Comparison of ENCODE assay signal across 14 cellular contexts in the genomic region with DNA sequence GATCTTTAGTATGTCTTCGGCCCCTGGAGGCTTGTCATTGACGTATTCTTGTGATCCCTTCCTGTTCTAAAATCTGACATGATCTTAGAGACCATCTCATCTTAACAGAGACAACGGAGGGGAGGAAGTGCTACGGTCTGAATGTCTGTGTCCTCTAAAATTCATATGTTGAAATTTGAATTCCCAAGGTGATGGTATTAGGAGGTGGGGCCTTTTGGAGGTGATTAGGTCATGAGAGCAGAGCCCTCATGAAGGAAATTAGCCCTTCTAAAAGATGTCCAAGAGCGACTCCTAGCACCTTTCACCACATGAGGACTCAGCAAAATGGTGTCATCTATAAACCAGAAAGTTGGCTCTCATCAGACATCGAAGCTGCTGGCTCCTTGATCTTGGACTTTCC.
DNase-seq lines count a peak whose midpoint lies in the region; ATAC-seq, FAIRE-seq and TF ChIP-seq lines count a peak whose summit lies in the region.
"Had no signal": no experiment of that assay in that cellular context is flagged by ENCODE, and none has a peak within 500 bp of the region (broad histone marks: within the 10 kb centered on the region; RNA-seq: fewer than 3 reads in every experiment).

No MANE protein-coding gene starts in this region.

- peak in 2 of 4 donors; percentile 28 to 57 for ATAC-seq in heart left ventricle
- ATAC-seq in natural killer cell: no peak

- peak; percentile 56 for FAIRE-seq in GM18507 (lab: Jason Lieb, UNC)

- no peaks in the 10 kb centered on the region for H3K4me1 ChIP-seq in heart left ventricle
- no peaks in the 10 kb centered on the region for H3K4me1 ChIP-seq in right atrium auricular region
- H3K4me1 ChIP-seq in OCI-LY3 (ENCODE audit: low read length): no peaks in the 10 kb centered on the region
- H3K4me1 ChIP-seq in left ventricle myocardium inferior: no peaks in the 10 kb centered on the region
- no peaks in the 10 kb centered on the region for H3K4me1 ChIP-seq in SJCRH30

- no peaks in the 10 kb centered on the region for H3K4me1 Mint-ChIP-seq in mesothelial cell of epicardium
- no peaks in the 10 kb centered on the region for H3K4me1 Mint-ChIP-seq in natural killer cell

- no peak overlapping the region for H3K4me2 ChIP-seq in OCI-LY3 (ENCODE audit: low read length)
- H3K4me2 ChIP-seq: PC-9 had no signal

- DNase-seq in heart left ventricle (peak in 1 of 5 donors; percentile 11), right atrium auricular region (ENCODE audit: low spot score) (no peak), GM18507 (ENCODE audit: extremely low spot score, insufficient read length, low read depth) (no peak), left ventricle myocardium inferior (no peak), mesothelial cell of epicardium (ENCODE audit: low spot score in 2 of 2, unreplicated experiment in 2 of 2) (no peak), natural killer cell (no peak), SJCRH30 (no peak)
- DNase-seq: C1 segment of cervical spinal cord, DMS79, HCEC 1CT, NCI-H1105 treated with DMSO at 0.1 percent for 48 hours, NCI-H1694 treated with DMSO at 0.1 percent for 48 hours, PC-9 had no signal

- H3K27me3 Mint-ChIP-seq in mesothelial cell of epicardium (ENCODE audit: low read depth): no peaks in the 10 kb centered on the region
- peaks cover 2 to 9% of the 10 kb centered on the region in 2 donors for H3K27me3 Mint-ChIP-seq in natural killer cell (ENCODE audit: low read depth in 2 of 2)

- intact Hi-C loops in heart left ventricle (cut with DNase I) (no loop called here), left ventricle myocardium inferior (cut with micrococcal nuclease) (no loop called here), natural killer cell (cut with micrococcal nuclease) (no loop called here)

- H3K79me2 ChIP-seq in OCI-LY3 (ENCODE audit: low read length): no peaks in the 10 kb centered on the region

- H3K27ac Mint-ChIP-seq in mesothelial cell of epicardium (no peak overlapping the region), natural killer cell (no peak overlapping the region)

- WGBS in heart left ventricle, 4 donors: 44 to 62% (median 55%) methylated on average over 6 of the region's 6 CpGs

- peaks cover 0 to 13% (median 0%) of the 10 kb centered on the region in 12 donors for H3K9me3 ChIP-seq in heart left ventricle
- H3K9me3 ChIP-seq in right atrium auricular region: peaks cover 0 to 5% of the 10 kb centered on the region in 2 donors
- H3K9me3 ChIP-seq in OCI-LY3 (ENCODE audit: insufficient read depth, low read length): no peaks in the 10 kb centered on the region
- H3K9me3 ChIP-seq in left ventricle myocardium inferior (replicated peaks): peaks cover 15% of the 10 kb centered on the region
- no peaks in the 10 kb centered on the region for H3K9me3 ChIP-seq in SJCRH30 (replicated peaks)

- H3K9ac ChIP-seq in OCI-LY3 (ENCODE audit: low read length): no peak overlapping the region

- H3K4me3 Mint-ChIP-seq in mesothelial cell of epicardium: no peak overlapping the region
- no peak overlapping the region for H3K4me3 Mint-ChIP-seq in natural killer cell

- H3K27me3 ChIP-seq in heart left ventricle (no peaks in the 10 kb centered on the region), right atrium auricular region (no peaks in the 10 kb centered on the region), OCI-LY3 (ENCODE audit: low read depth, low read length) (no peaks in the 10 kb centered on the region), left ventricle myocardium inferior (ENCODE audit: low read depth) (no peaks in the 10 kb centered on the region), SJCRH30 (no peaks in the 10 kb centered on the region)

- H3K36me3 Mint-ChIP-seq in mesothelial cell of epicardium (no peaks in the 10 kb centered on the region), natural killer cell (no peaks in the 10 kb centered on the region)

- H3K4me3 ChIP-seq in heart left ventricle: peak overlapping the region in 1 of 12 donors; percentile 26
- H3K4me3 ChIP-seq in right atrium auricular region: no peak overlapping the region
- no peak overlapping the region for H3K4me3 ChIP-seq in OCI-LY3 (ENCODE audit: low read length)
- no peak overlapping the region for H3K4me3 ChIP-seq in left ventricle myocardium inferior
- H3K4me3 ChIP-seq in SJCRH30: no peak overlapping the region
- H3K4me3 ChIP-seq: PC-9 had no signal

- no peaks in the 10 kb centered on the region for H4K20me1 ChIP-seq in OCI-LY3 (ENCODE audit: insufficient read depth, low read length)

- TF ChIP-seq POLR2A in heart left ventricle (IDR thresholded peaks at IDR 0.05): no peak

- 0 out of 2 replicates have a peak overlapping the region, but pooled peaks have one; percentile 18 for H2AFZ ChIP-seq in OCI-LY3 (ENCODE audit: low read depth, low read length)
- H2AFZ ChIP-seq: PC-9 had no signal

- TF ChIP-seq CTCF in heart left ventricle (IDR thresholded peaks at IDR 0.05): no peak
- no peak for TF ChIP-seq CTCF in right atrium auricular region (IDR thresholded peaks at IDR 0.05)
- no peak for TF ChIP-seq CTCF in OCI-LY3 (IDR thresholded peaks at IDR 0.05; ENCODE audit: low read depth, low read length)
- TF ChIP-seq CTCF in left ventricle myocardium inferior (IDR thresholded peaks at IDR 0.05; ENCODE audit: borderline replicate concordance): no peak
- TF ChIP-seq CTCF in mesothelial cell of epicardium (IDR thresholded peaks at IDR 0.05; ENCODE audit: unreplicated experiment): no peak
- no peak for TF ChIP-seq CTCF in natural killer cell (IDR thresholded peaks at IDR 0.05)

- peaks cover 11% of the 10 kb centered on the region for H3K9me3 Mint-ChIP-seq in mesothelial cell of epicardium
- peaks cover 2 to 3% of the 10 kb centered on the region in 2 donors for H3K9me3 Mint-ChIP-seq in natural killer cell

- H3K27ac ChIP-seq in heart left ventricle (peak overlapping the region in 9 of 12 donors; percentile 1 to 55 (median 33)), right atrium auricular region (peak overlapping the region in 1 of 2 donors; percentile 7), OCI-LY3 (ENCODE audit: low read length) (no peak overlapping the region), left ventricle myocardium inferior (replicated peaks) (peak overlapping the region; percentile 49), SJCRH30 (no peak overlapping the region)
- H3K27ac ChIP-seq: PC-9 had no signal

- H3K36me3 ChIP-seq in heart left ventricle: no peaks in the 10 kb centered on the region
- no peaks in the 10 kb centered on the region for H3K36me3 ChIP-seq in right atrium auricular region
- H3K36me3 ChIP-seq in OCI-LY3 (replicated peaks; ENCODE audit: low read depth, low read length): no peaks in the 10 kb centered on the region
- H3K36me3 ChIP-seq in left ventricle myocardium inferior: no peaks in the 10 kb centered on the region
- H3K36me3 ChIP-seq in SJCRH30: no peaks in the 10 kb centered on the region

Comparison
In these comparisons a context has a peak if more than half of its experiments do, and no peak if none do; other contexts are left out.
1. H3K27ac ChIP-seq: peak in heart left ventricle (9 of 12) and left ventricle myocardium inferior (single experiment); none in OCI-LY3 (single experiment) and SJCRH30 (single experiment).